ENCODE assay signal across 9 cellular contexts in the genomic region with DNA sequence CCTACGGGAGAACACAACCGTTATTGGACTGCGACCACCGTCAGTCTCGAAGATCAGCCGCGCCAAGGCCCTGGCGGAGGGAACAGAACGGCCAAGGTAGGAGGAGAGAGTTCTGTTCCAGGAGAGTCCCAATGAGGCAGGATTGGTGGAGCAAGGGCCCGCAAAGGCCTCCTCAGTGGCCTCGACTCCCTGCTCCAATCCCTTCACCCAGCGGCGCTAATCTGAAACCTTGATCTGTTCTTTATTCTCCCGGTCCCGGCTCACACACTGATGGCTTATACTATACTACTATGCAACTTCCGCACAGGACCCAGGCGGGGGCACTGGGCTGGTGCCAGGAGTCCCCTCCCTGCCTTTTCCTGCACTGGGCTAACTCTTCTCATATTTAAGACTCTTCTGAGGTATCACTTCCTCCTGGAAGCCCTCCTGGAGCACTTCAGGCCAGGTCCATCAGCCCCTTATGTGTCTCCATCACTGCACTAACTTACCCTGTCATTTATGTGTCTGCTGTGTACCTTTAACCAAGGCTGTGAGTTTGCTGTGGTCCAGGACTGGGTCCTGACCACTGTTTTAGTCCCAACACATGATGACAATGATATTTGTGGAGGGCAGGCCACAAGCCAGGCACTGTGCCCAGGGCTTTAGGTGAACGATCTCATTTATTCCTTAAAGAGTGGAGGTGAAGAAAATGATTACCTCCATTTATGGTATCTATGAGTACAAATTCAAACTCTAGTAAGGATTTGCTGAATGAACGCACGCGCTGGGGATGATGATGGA. TPM values are rescaled to one million over a fixed set of nuclear protein-coding genes. Genes with fewer than 3 reads are reported as not detected.
DNase-seq lines count a peak whose midpoint lies in the region; TF ChIP-seq lines count a peak whose summit lies in the region.
"Had no signal": no experiment of that assay in that cellular context is flagged by ENCODE, and none has a peak within 500 bp of the region (broad histone marks: within the 10 kb centered on the region; RNA-seq: fewer than 3 reads in every experiment).

No MANE protein-coding gene starts in this region.

- CTCF ChIA-PET in RWPE1 (lab: Yijun Ruan, JAX) (interaction anchor here (0.6 kb wide), 1 partner anchor 10 kb away, joined by 4 read pairs; no protein-coding TSS in a partner anchor), HEK293T (lab: Yijun Ruan, JAX) (no interaction called here)

- no peaks in the 10 kb centered on the region for H3K27me3 Mint-ChIP-seq in activated T-cell treated with anti-CD3 and anti-CD28 coated beads, Interleukin-2, amount 50 U/mL, for 24 hours
- H3K27me3 Mint-ChIP-seq in immature natural killer cell (ENCODE audit: low read depth in 3 of 3), result peaks cover 5 to 10% (median 9%) of the 10 kb centered on the region in 3 donors

- peak overlapping the region; percentile 44 for H3K27ac ChIP-seq in RWPE1
- H3K27ac ChIP-seq in tibial artery, result peak overlapping the region; percentile 45 to 52

- peaks cover 7% of the 10 kb centered on the region for H3K36me3 Mint-ChIP-seq in activated T-cell treated with anti-CD3 and anti-CD28 coated beads, Interleukin-2, amount 50 U/mL, for 24 hours (ENCODE audit: low read depth)
- H3K36me3 Mint-ChIP-seq in immature natural killer cell, result peaks cover 5 to 15% (median 6%) of the 10 kb centered on the region in 3 donors

- H3K4me1 ChIP-seq in tibial artery, result peaks cover 0 to 50% (median 37%) of the 10 kb centered on the region in 4 donors

- no peak for TF ChIP-seq CTCF in RWPE1 (conservative IDR thresholded peaks at IDR 0.05; ENCODE audit: low read depth)
- TF ChIP-seq CTCF in tibial artery (IDR thresholded peaks at IDR 0.05), result no peak

- peaks cover 0 to 34% (median 0%) of the 10 kb centered on the region in 3 donors for H3K36me3 ChIP-seq in tibial artery

- H3K27ac Mint-ChIP-seq in activated T-cell treated with anti-CD3 and anti-CD28 coated beads, Interleukin-2, amount 50 U/mL, for 24 hours, result peak overlapping the region; percentile 95
- peak overlapping the region; percentile 98 to 99 (median 99) for H3K27ac Mint-ChIP-seq in immature natural killer cell

- POLR2A ChIA-PET in RWPE1 (lab: Yijun Ruan, JAX; ENCODE audit: low non-redundant PET) (no interaction called here), HEK293T (lab: Yijun Ruan, JAX) (no interaction called here)

- intact Hi-C loops in tibial artery (cut with DNase I; ENCODE audit: low total_unique reads), result loop anchor here (5.0 to 10.0 kb wide), 2 partner anchors 52 to 225 kb away; no protein-coding TSS in a partner anchor

- no peak overlapping the region for H3K4me3 Mint-ChIP-seq in activated T-cell treated with anti-CD3 and anti-CD28 coated beads, Interleukin-2, amount 50 U/mL, for 24 hours
- H3K4me3 Mint-ChIP-seq in immature natural killer cell, result peak overlapping the region; percentile 82 to 93 (median 88)

- no peaks in the 10 kb centered on the region for H3K9me3 Mint-ChIP-seq in activated T-cell treated with anti-CD3 and anti-CD28 coated beads, Interleukin-2, amount 50 U/mL, for 24 hours
- H3K9me3 Mint-ChIP-seq in immature natural killer cell, result no peaks in the 10 kb centered on the region

- no peak overlapping the region for H3K4me3 ChIP-seq in tibial artery

- peaks cover 52% of the 10 kb centered on the region for H3K4me1 Mint-ChIP-seq in activated T-cell treated with anti-CD3 and anti-CD28 coated beads, Interleukin-2, amount 50 U/mL, for 24 hours (ENCODE audit: low read depth)
- peaks cover 56 to 60% of the 10 kb centered on the region in 2 donors for H3K4me1 Mint-ChIP-seq in immature natural killer cell

- no peak for DNase-seq in activated T-cell treated with anti-CD3 and anti-CD28 coated beads, Interleukin-2, amount 50 U/mL, for 24 hours
- DNase-seq in activated T-cell treated with anti-CD3 and anti-CD28 coated beads for 4 hours, result no peak
- DNase-seq in RWPE1 (ENCODE audit: low spot score), result no peak
- no peak for DNase-seq in immature natural killer cell
- DNase-seq in tibial artery, result peak; percentile 14 to 57
- no peak for DNase-seq in midbrain (lab: John Stamatoyannopoulos, UW)
- DNase-seq in HEK293T (ENCODE audit: extremely low spot score), result no peak
- DNase-seq in Ammon's horn (ENCODE audit: low spot score), result no peak
- DNase-seq: NCI-H146 had no signal

- H3K27me3 ChIP-seq in tibial artery, result no peaks in the 10 kb centered on the region

- no peaks in the 10 kb centered on the region for H3K9me3 ChIP-seq in tibial artery

TF ChIP-seq in HEK293T, 16 proteins besides CTCF, POLR2A, EP300 and RAD21:
- TF ChIP-seq FOXM1 (IDR thresholded peaks at IDR 0.05; ENCODE audit: borderline replicate concordance) (no peak), ZNF384 (IDR thresholded peaks at IDR 0.05) (no peak), SP1 (IDR thresholded peaks at IDR 0.05) (no peak), SUZ12 (IDR thresholded peaks at IDR 0.05) (no peak), NFRKB (IDR thresholded peaks at IDR 0.05) (no peak)

RNA-seq across cellular contexts. Expression of gene CCDC102A, which starts 6.9 kb away (rescaled TPM):
- polyA plus RNA-seq in immature natural killer cell, result 10 to 100 TPM in 2 of 3 donors, 1 to 10 TPM in 1; 8.8 to 26.4 (median 13.9) TPM

RNA-seq across cellular contexts. Expression of gene ADGRG5, which starts 12.9 kb away (rescaled TPM):
- polyA plus RNA-seq in immature natural killer cell, result 100 to 1,000 TPM in 1 of 3 donors, 10 to 100 TPM in 2; 43.2 to 124 (median 77.4) TPM

RNA-seq across cellular contexts. Expression of gene DOK4, which starts 43.2 kb away (rescaled TPM):
- 1 to 10 TPM; 2.2 to 3.2 (median 2.8) TPM for polyA plus RNA-seq in immature natural killer cell

Comparison
In these comparisons a context has a peak if more than half of its experiments do, and no peak if none do; other contexts are left out.
1. DNase-seq: peak in tibial artery (2 of 2); none in activated T-cell treated with anti-CD3 and anti-CD28 coated beads, Interleukin-2, amount 50 U/mL, for 24 hours (single experiment), activated T-cell treated with anti-CD3 and anti-CD28 coated beads for 4 hours (single experiment), RWPE1 (single experiment), immature natural killer cell (0 of 3), midbrain (single experiment), HEK293T (single experiment) and Ammon's horn (single experiment).